Comparison of ENCODE assay signal across 23 cellular contexts in the genomic region with DNA sequence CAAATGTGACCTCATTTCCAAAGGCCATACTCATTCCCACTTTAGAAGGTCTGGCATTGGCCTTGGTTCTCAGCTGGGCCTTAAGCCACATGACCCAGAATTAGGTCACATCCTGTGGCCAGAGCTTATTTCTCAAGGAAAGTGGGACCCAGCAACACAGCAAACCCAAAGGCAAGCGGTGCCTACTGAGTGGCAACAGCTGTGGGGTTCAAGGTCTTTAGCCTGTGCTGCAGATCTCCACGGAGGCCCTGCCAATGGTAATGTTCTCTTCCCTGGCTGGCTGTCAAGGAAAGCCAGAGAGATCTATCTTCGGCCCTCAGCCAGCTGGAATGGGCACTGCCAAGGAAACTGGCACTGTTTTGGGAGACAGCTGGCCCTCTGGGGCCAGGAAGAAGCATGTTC. TPM values are rescaled to one million over a fixed set of nuclear protein-coding genes. Genes with fewer than 3 reads are reported as not detected.
DNase-seq lines count a peak whose midpoint lies in the region; ATAC-seq and TF ChIP-seq lines count a peak whose summit lies in the region.
"Had no signal": no experiment of that assay in that cellular context is flagged by ENCODE, and none has a peak within 500 bp of the region (broad histone marks: within the 10 kb centered on the region; RNA-seq: fewer than 3 reads in every experiment).

No MANE protein-coding gene starts in this region.

- 7 to 14% methylated on average over 2 to 3 of the region's 3 CpGs for WGBS in body of pancreas, 2 donors
- 23 to 28% methylated on average over 3 of the region's 3 CpGs for WGBS in aorta, 2 donors

- peaks cover 46% of the 10 kb centered on the region for H3K27me3 Mint-ChIP-seq in osteocyte (ENCODE audit: unreplicated experiment)

- intact Hi-C loops in cardiac septum (cut with DNase I) (no loop called here), body of pancreas (cut with DNase I) (no loop called here), aorta (cut with DNase I) (no loop called here)

- no peaks in the 10 kb centered on the region for H3K9me3 Mint-ChIP-seq in osteocyte (ENCODE audit: unreplicated experiment)
- H3K9me3 Mint-ChIP-seq: activated naive CD4-positive, alpha-beta T cell treated with anti-CD3 and anti-CD28 coated beads, Interleukin-2, amount 50 U/mL, for 72 hours; activated T-helper 1 cell treated with anti-CD3 and anti-CD28 coated beads, Interleukin-12 subunit alpha, Interleukin-12 subunit beta, Interleukin-2, Interleukin-4 antibody, amounts not matched to agents 30 ng/mL and 10 ng/mL and 1 ng/mL, durations not matched to agents 14 hours and 24 hours and 36 hours; dendritic cell treated with granulocyte-macrophage colony-stimulating factor and Interleukin-4, amounts not matched to agents 40 ng/mL and 50 ng/mL, for 4 days; memory B cell; natural killer cell treated with Interleukin-12 subunit alpha and Interleukin-12 subunit beta and Interleukin-15 and Interleukin-18, amount 100 ng/mL, for 72 hours had no signal

- no peaks in the 10 kb centered on the region for H3K4me1 Mint-ChIP-seq in osteocyte (ENCODE audit: unreplicated experiment)

- H3K27me3 ChIP-seq in right atrium auricular region (no peaks in the 10 kb centered on the region), body of pancreas (no peaks in the 10 kb centered on the region), aorta (ENCODE audit: control insufficient read depth in 1 of 2, insufficient read depth in 2 of 2, low read length in 1 of 2) (no peaks in the 10 kb centered on the region)

- ATAC-seq in body of pancreas (peak; percentile 63), aorta (ENCODE audit: low FRiP score) (peak; percentile 10), GM21576 (IDR thresholded peaks at IDR 0.05; ENCODE audit: unreplicated experiment) (no peak)
- ATAC-seq: activated naive CD4-positive, alpha-beta T cell treated with anti-CD3 and anti-CD28 coated beads, Interleukin-2, amount 50 U/mL, for 72 hours; natural killer cell treated with Interleukin-12 subunit alpha and Interleukin-12 subunit beta and Interleukin-15 and Interleukin-18, amount 100 ng/mL, for 72 hours had no signal

- H3K4me1 ChIP-seq in right atrium auricular region (peaks cover 0 to 25% of the 10 kb centered on the region in 2 donors), body of pancreas (peaks cover 66% of the 10 kb centered on the region), aorta (ENCODE audit: control insufficient read depth in 1 of 2, insufficient read depth in 2 of 2, low read length in 2 of 2) (no peaks in the 10 kb centered on the region)
- H3K4me1 ChIP-seq: SJSA1 had no signal

- H3K4me3 Mint-ChIP-seq in osteocyte (ENCODE audit: unreplicated experiment): no peak overlapping the region
- H3K4me3 Mint-ChIP-seq: activated T-helper 1 cell treated with anti-CD3 and anti-CD28 coated beads, Interleukin-12 subunit alpha, Interleukin-12 subunit beta, Interleukin-2, Interleukin-4 antibody, amounts not matched to agents 30 ng/mL and 10 ng/mL and 1 ng/mL, durations not matched to agents 14 hours and 24 hours and 36 hours; dendritic cell treated with granulocyte-macrophage colony-stimulating factor and Interleukin-4, amounts not matched to agents 40 ng/mL and 50 ng/mL, for 4 days; memory B cell; natural killer cell treated with Interleukin-12 subunit alpha and Interleukin-12 subunit beta and Interleukin-15 and Interleukin-18, amount 100 ng/mL, for 72 hours had no signal

- no peaks in the 10 kb centered on the region for H3K36me3 ChIP-seq in right atrium auricular region
- no peaks in the 10 kb centered on the region for H3K36me3 ChIP-seq in body of pancreas (replicated peaks in 1 of 2; ENCODE audit: insufficient read depth in 1 of 2, low read depth in 2 of 2)
- no peaks in the 10 kb centered on the region for H3K36me3 ChIP-seq in aorta (ENCODE audit: control insufficient read depth in 1 of 2, insufficient read depth in 2 of 2, low read length in 1 of 2)
- H3K36me3 ChIP-seq: SJSA1 had no signal

- DNase-seq in right atrium auricular region (ENCODE audit: low spot score) (peak; percentile 57), cardiac septum (ENCODE audit: low spot score) (no peak), body of pancreas (peak; percentile 85 to 93 (median 91)), osteocyte (ENCODE audit: extremely low spot score, unreplicated experiment) (peak; percentile 67), aorta (peak in 1 of 2 donors; percentile 39), NCI-H1105 (lab: John Stamatoyannopoulos, UW) (no peak), hippocampal formation (lab: John Stamatoyannopoulos, UW) (no peak)
- DNase-seq: ACHN; DMS153; foreskin melanocyte; MV-4-11; NCI-H2081 treated with DMSO at 0.1 percent for 48 hours; NCI-H69; OCI-M1; stimulated activated CD4-positive, alpha-beta T cell treated with anti-CD3 and anti-CD28 coated beads, Interleukin-12 subunit alpha, Interleukin-12 subunit beta, amount 100 ng/mL, for 4 hours had no signal

- no peaks in the 10 kb centered on the region for H3K9me3 ChIP-seq in right atrium auricular region
- H3K9me3 ChIP-seq in body of pancreas: no peaks in the 10 kb centered on the region
- no peaks in the 10 kb centered on the region for H3K9me3 ChIP-seq in aorta (ENCODE audit: control insufficient read depth, low read length)
- H3K9me3 ChIP-seq: SJSA1 had no signal

- no peak overlapping the region for H3K27ac Mint-ChIP-seq in osteocyte (ENCODE audit: unreplicated experiment)
- H3K27ac Mint-ChIP-seq: activated naive CD4-positive, alpha-beta T cell treated with anti-CD3 and anti-CD28 coated beads, Interleukin-2, amount 50 U/mL, for 72 hours; activated T-helper 1 cell treated with anti-CD3 and anti-CD28 coated beads, Interleukin-12 subunit alpha, Interleukin-12 subunit beta, Interleukin-2, Interleukin-4 antibody, amounts not matched to agents 30 ng/mL and 10 ng/mL and 1 ng/mL, durations not matched to agents 14 hours and 24 hours and 36 hours; dendritic cell treated with granulocyte-macrophage colony-stimulating factor and Interleukin-4, amounts not matched to agents 40 ng/mL and 50 ng/mL, for 4 days; memory B cell; natural killer cell treated with Interleukin-12 subunit alpha and Interleukin-12 subunit beta and Interleukin-15 and Interleukin-18, amount 100 ng/mL, for 72 hours had no signal

- H3K27ac ChIP-seq in right atrium auricular region (no peak overlapping the region), body of pancreas (peak overlapping the region; percentile 33 to 88 (median 76)), aorta (ENCODE audit: low read depth in 1 of 2, low read length in 2 of 2) (no peak overlapping the region)
- H3K27ac ChIP-seq: epithelial cell of prostate, SJSA1 had no signal

- TF ChIP-seq CTCF in right atrium auricular region (IDR thresholded peaks at IDR 0.05) (no peak), body of pancreas (IDR thresholded peaks at IDR 0.05) (no peak), osteocyte (IDR thresholded peaks at IDR 0.05) (no peak)

- H3K36me3 Mint-ChIP-seq in osteocyte (ENCODE audit: unreplicated experiment): no peaks in the 10 kb centered on the region
- H3K36me3 Mint-ChIP-seq: activated naive CD4-positive, alpha-beta T cell treated with anti-CD3 and anti-CD28 coated beads, Interleukin-2, amount 50 U/mL, for 72 hours; memory B cell; natural killer cell treated with Interleukin-12 subunit alpha and Interleukin-12 subunit beta and Interleukin-15 and Interleukin-18, amount 100 ng/mL, for 72 hours had no signal

- TF ChIP-seq POLR2A in body of pancreas (IDR thresholded peaks at IDR 0.05): peak in 2 of 3 donors; percentile 23 to 32

- no peak overlapping the region for H3K4me3 ChIP-seq in right atrium auricular region
- H3K4me3 ChIP-seq in body of pancreas: no peak overlapping the region
- no peak overlapping the region for H3K4me3 ChIP-seq in aorta (ENCODE audit: low read length in 2 of 2)
- H3K4me3 ChIP-seq: SJSA1 had no signal

RNA-seq across cellular contexts. Expression of gene TP53I11, which starts 41.5 kb away (rescaled TPM):
- 10 to 100 TPM; 46.7 to 89.0 TPM for total RNA-seq in right atrium auricular region
- total RNA-seq in cardiac septum: 38.4 TPM
- total RNA-seq in body of pancreas: 10 to 100 TPM; 21.8 to 91.0 TPM
- 137 and 159 TPM in 2 replicates for total RNA-seq in osteocyte
- total RNA-seq in aorta: 10 to 100 TPM; 54.5 to 85.6 TPM
- polyA plus RNA-seq in aorta: 10 to 100 TPM; 25.9 to 37.3 TPM

Comparison
In these comparisons a context has a peak if more than half of its experiments do, and no peak if none do; other contexts are left out.
1. DNase-seq: peak in right atrium auricular region (single experiment), body of pancreas (4 of 4) and osteocyte (single experiment); none in cardiac septum (single experiment), NCI-H1105 (single experiment) and hippocampal formation (0 of 2).
2. H3K27ac ChIP-seq: peak in body of pancreas (4 of 4); none in right atrium auricular region (0 of 2) and aorta (0 of 2).